21 cellular contexts compared by ENCODE assay signal in the genomic region with DNA sequence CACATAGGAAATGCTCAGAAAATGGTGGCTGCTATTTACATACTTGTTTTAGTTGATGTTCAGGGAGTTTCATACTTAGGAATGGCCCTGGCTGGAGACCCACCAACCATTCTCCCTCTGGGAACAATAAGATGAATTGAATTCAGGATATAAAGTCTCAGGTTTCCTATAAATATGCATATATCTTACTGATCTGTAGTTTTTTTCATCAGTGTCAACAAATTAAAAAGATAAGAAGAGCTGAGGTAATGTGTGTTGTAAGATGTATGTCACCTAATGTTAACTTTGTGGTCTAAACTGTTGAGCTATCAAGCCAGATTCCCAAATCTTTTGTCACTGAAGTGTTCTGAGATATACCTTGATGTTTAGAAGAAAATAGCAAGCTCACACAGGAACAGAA.
DNase-seq lines count a peak whose midpoint lies in the region; ATAC-seq, FAIRE-seq and TF ChIP-seq lines count a peak whose summit lies in the region.
"Had no signal": no experiment of that assay in that cellular context is flagged by ENCODE, and none has a peak within 500 bp of the region (broad histone marks: within the 10 kb centered on the region; RNA-seq: fewer than 3 reads in every experiment).

No MANE protein-coding gene starts in this region.

- no peaks in the 10 kb centered on the region for H3K4me1 ChIP-seq in Caco-2
- H3K4me1 ChIP-seq: A549 had no signal

- POLR2A ChIA-PET in Caco-2 (lab: Charles Lee): no interaction called here

- no peaks in the 10 kb centered on the region for H3K9me3 ChIP-seq in Caco-2
- H3K9me3 ChIP-seq: A549; BLaER1 treated with 17β-estradiol and CSF1 and Interleukin-3, amounts not matched to agents 10 nM and 100 nM had no signal

- no peaks in the 10 kb centered on the region for H3K36me3 Mint-ChIP-seq in Caco-2 (ENCODE audit: insufficient read depth, unreplicated experiment)
- H3K36me3 Mint-ChIP-seq: CD8-positive, alpha-beta T cell had no signal

- no peak for ATAC-seq in HG02642 (IDR thresholded peaks at IDR 0.05; ENCODE audit: poor library complexity, unreplicated experiment)
- ATAC-seq: A549; CD8-positive, alpha-beta T cell; GM12878 had no signal

- H3K4me3 Mint-ChIP-seq in Caco-2 (ENCODE audit: unreplicated experiment): no peak overlapping the region
- H3K4me3 Mint-ChIP-seq: B cell; CD4-positive, alpha-beta T cell; CD8-positive, alpha-beta T cell had no signal

- H3K27ac Mint-ChIP-seq in Caco-2 (ENCODE audit: unreplicated experiment): no peak overlapping the region
- H3K27ac Mint-ChIP-seq: B cell; CD4-positive, alpha-beta T cell; CD8-positive, alpha-beta T cell had no signal

- peaks cover 2% of the 10 kb centered on the region for H3K27me3 Mint-ChIP-seq in Caco-2 (ENCODE audit: insufficient read depth, unreplicated experiment)
- H3K27me3 Mint-ChIP-seq: B cell; CD4-positive, alpha-beta T cell had no signal

- intact Hi-C loops in Caco-2 (cut with micrococcal nuclease; ENCODE audit: unreplicated experiment): no loop called here

- H3K9me3 Mint-ChIP-seq in Caco-2 (ENCODE audit: unreplicated experiment): no peaks in the 10 kb centered on the region

- no peaks in the 10 kb centered on the region for H3K4me1 Mint-ChIP-seq in Caco-2 (ENCODE audit: low read depth, unreplicated experiment)
- H3K4me1 Mint-ChIP-seq: B cell had no signal

- H3K27me3 ChIP-seq in Caco-2 (replicated peaks; ENCODE audit: control insufficient read depth, insufficient read depth, low read length): no peaks in the 10 kb centered on the region
- H3K27me3 ChIP-seq: BLaER1 treated with 17β-estradiol and CSF1 and Interleukin-3, amounts not matched to agents 10 nM and 100 nM had no signal

- no peaks in the 10 kb centered on the region for H3K36me3 ChIP-seq in Caco-2 (ENCODE audit: control insufficient read depth, insufficient read depth, low read length)
- H3K36me3 ChIP-seq: BLaER1 treated with 17β-estradiol and CSF1 and Interleukin-3, amounts not matched to agents 10 nM and 100 nM had no signal

- CTCF ChIA-PET in Caco-2 (lab: Charles Lee): no interaction called here

- DNase-seq in H54 (ENCODE audit: insufficient read length, low spot score) (no peak), LNCaP clone FGC (ENCODE audit: low read depth) (peak; percentile 17), Caco-2 (no peak), NAMALWA (ENCODE audit: low spot score) (no peak)
- DNase-seq: AML-193; CD4-positive, alpha-beta T cell; CD8-positive, alpha-beta T cell; DMS 273 treated with DMSO at 0.1 percent for 48 hours; DMS153; DMS53; DMS79; DND-41; EL; GDM1 had no signal

- peak; percentile 27 for FAIRE-seq in H54 (lab: Jason Lieb, UNC)
- FAIRE-seq: A549, GM12878, GM12892, GM18507 had no signal

- H3K4me3 ChIP-seq in LNCaP clone FGC (ENCODE audit: low read depth, low read length) (no peak overlapping the region), Caco-2 (ENCODE audit: low read depth, low read length) (no peak overlapping the region)
- H3K4me3 ChIP-seq: A549; BLaER1 treated with 17β-estradiol and CSF1 and Interleukin-3, amounts not matched to agents 10 nM and 100 nM; GM12878 had no signal

- BruUV-seq in Caco-2 (replicated peaks; lab: Mats Ljungman, UMichigan): no TSS peak

- no peak for TF ChIP-seq CTCF in LNCaP clone FGC (IDR thresholded peaks at IDR 0.05; ENCODE audit: control insufficient read depth, extremely low read depth, insufficient read depth)
- no peak for TF ChIP-seq CTCF in Caco-2 (IDR thresholded peaks at IDR 0.05; ENCODE audit: insufficient read depth in 1 of 2, low read depth in 1 of 2, low read length in 1 of 2, severe bottlenecking in 1 of 2, unreplicated experiment in 1 of 2)

- TF ChIP-seq POLR2A in H54 (IDR thresholded peaks at IDR 0.05; ENCODE audit: low read depth, low read length): no peak
